ENCODE assay signal across 9 cellular contexts in the genomic region with DNA sequence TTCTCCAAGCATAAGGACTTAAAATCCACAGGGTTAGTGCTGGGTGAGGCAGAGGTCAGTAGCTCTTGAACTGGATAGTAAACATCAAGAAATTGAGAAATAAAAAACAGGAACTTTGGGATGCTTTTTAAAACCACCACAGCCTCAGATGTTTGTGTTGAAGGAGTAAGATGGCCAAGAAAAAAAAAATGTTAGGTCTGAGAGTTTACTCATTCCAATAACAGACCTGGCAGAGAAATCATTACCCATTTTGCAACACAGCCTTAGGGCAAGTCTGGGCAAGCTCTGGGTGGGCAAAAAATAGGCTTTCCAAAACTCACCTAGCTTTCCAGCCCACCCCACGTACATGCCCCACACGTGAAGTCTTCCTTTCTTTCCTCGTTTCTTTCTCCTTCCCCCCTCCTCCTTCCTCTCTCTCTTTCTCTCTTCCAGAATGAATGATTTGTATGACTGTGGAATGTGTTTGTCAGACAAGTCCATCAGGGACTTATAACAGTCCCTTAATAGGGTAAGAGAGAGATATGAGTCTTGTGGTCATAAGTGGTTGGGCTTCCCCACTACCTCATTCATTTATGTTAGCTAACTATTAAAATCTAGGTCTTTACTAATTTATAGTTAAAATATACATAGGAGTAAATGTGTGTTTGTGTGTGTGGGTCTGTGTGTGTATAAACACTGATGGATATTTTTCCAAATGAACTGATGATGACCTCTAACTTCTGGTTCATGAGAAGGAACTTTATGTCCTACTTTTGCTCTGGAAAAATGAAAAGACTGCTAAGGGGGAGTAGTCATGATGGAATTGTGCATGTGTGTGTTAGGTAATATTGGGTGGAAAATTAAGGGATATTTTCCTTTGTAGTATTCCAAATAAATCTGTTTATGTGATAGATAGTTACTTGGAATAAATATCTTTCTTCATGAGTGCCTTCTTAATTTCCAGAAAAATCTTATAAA. TPM values are rescaled to one million over a fixed set of nuclear protein-coding genes. Genes with fewer than 3 reads are reported as not detected.
DNase-seq lines count a peak whose midpoint lies in the region; ATAC-seq, FAIRE-seq and TF ChIP-seq lines count a peak whose summit lies in the region.
"Had no signal": no experiment of that assay in that cellular context is flagged by ENCODE, and none has a peak within 500 bp of the region (broad histone marks: within the 10 kb centered on the region; RNA-seq: fewer than 3 reads in every experiment).

No MANE protein-coding gene starts in this region.

- POLR2A ChIA-PET in H1 (lab: Charles Lee; ENCODE audit: partially characterized antibody) = interaction anchor here (0.6 to 1.2 kb wide), 2 partner anchors 18 kb away, joined by 3 to 4 read pairs; partner anchors contain the start of gene DSE

- H3K23ac ChIP-seq in H1 (ENCODE audit: insufficient read length) = no peak overlapping the region

- no peak overlapping the region for H2BK5ac ChIP-seq in H1 (ENCODE audit: low read depth, low read length)

- no peak overlapping the region for H4K8ac ChIP-seq in H1 (ENCODE audit: extremely low read depth, insufficient read depth, low read length)

- no peaks in the 10 kb centered on the region for H3F3A ChIP-seq in smooth muscle cell (ENCODE audit: low read depth)

- H3K27me3 ChIP-seq in H1 (replicated peaks in 1 of 4; ENCODE audit: control insufficient read depth in 3 of 4, extremely low read depth in 1 of 4, insufficient read depth in 3 of 4, low read length in 3 of 4) (no peaks in the 10 kb centered on the region), smooth muscle cell (ENCODE audit: low read depth) (no peaks in the 10 kb centered on the region), Karpas-422 (ENCODE audit: low read length) (no peaks in the 10 kb centered on the region)

- 86% methylated on average over 3 of the region's 3 CpGs; no CpG with 5 or more reads in 1 of the 2 experiments for WGBS in H1 (ENCODE audit: extremely low coverage in 1 of 2, insufficient coverage in 1 of 2, insufficient read length in 1 of 2, insufficient replicate concordance in 2 of 2, low coverage in 1 of 2, low lambda C conversion rate in 2 of 2, missing lambda C conversion rate in 1 of 2), 2 experiments
- WGBS in smooth muscle cell (ENCODE audit: low lambda C conversion rate) = 62% methylated on average over 3 of the region's 3 CpGs

- no peaks in the 10 kb centered on the region for H4K20me1 ChIP-seq in H1 (replicated peaks in 1 of 2; ENCODE audit: control insufficient read depth in 1 of 2, insufficient read depth in 2 of 2, low read length in 2 of 2)
- H4K20me1 ChIP-seq in smooth muscle cell (ENCODE audit: low read depth) = no peaks in the 10 kb centered on the region
- H4K20me1 ChIP-seq in Karpas-422 (ENCODE audit: insufficient read depth, low read depth, low read length) = no peaks in the 10 kb centered on the region

- no peak overlapping the region for H2BK15ac ChIP-seq in H1 (ENCODE audit: low read length)

- TF ChIP-seq RAD21 in H1 (IDR thresholded peaks at IDR 0.05 in 1 of 2, conservative IDR thresholded peaks at IDR 0.05 in 1 of 2; ENCODE audit: low read depth in 2 of 2, low read length in 2 of 2) = no peak

- no peak overlapping the region for H3K4ac ChIP-seq in H1 (replicated peaks; ENCODE audit: insufficient read length, low read depth, low read length)

- ATAC-seq in GM18907 (IDR thresholded peaks at IDR 0.05; ENCODE audit: unreplicated experiment) (peak; percentile 89), HG03060 (IDR thresholded peaks at IDR 0.05; ENCODE audit: low read depth, unreplicated experiment) (peak; percentile 65)
- ATAC-seq: HCT116 had no signal

- H3K18ac ChIP-seq in H1 (ENCODE audit: extremely low read depth, low read length) = no peak overlapping the region

- H3K36me3 ChIP-seq in H1 (ENCODE audit: control insufficient read depth in 2 of 4, insufficient read depth in 4 of 4, low read length in 3 of 4) (no peaks in the 10 kb centered on the region), smooth muscle cell (ENCODE audit: low read depth) (no peaks in the 10 kb centered on the region), Karpas-422 (ENCODE audit: insufficient read depth, low read length) (no peaks in the 10 kb centered on the region)

- no peak overlapping the region for H2BK20ac ChIP-seq in H1 (ENCODE audit: low read length)

- H3K79me2 ChIP-seq in H1 (ENCODE audit: control insufficient read depth in 1 of 2, insufficient read depth in 2 of 2, low read length in 2 of 2) (no peaks in the 10 kb centered on the region), smooth muscle cell (ENCODE audit: low read depth) (no peaks in the 10 kb centered on the region), Karpas-422 (ENCODE audit: low read length) (no peaks in the 10 kb centered on the region)

- H3K56ac ChIP-seq in H1 (replicated peaks; ENCODE audit: insufficient read length, low read depth, low read length) = no peak overlapping the region

- H4K5ac ChIP-seq in H1 (ENCODE audit: insufficient read length, low read depth, low read length) = no peak overlapping the region

- H3K9me2 ChIP-seq in Karpas-422 (replicated peaks; ENCODE audit: insufficient read depth, low read length) = no peaks in the 10 kb centered on the region

- H3K27ac ChIP-seq in H1 (ENCODE audit: low read depth, low read length) = no peak overlapping the region
- peak overlapping the region; percentile 69 for H3K27ac ChIP-seq in smooth muscle cell (ENCODE audit: low read depth)
- H3K27ac ChIP-seq in Karpas-422 (ENCODE audit: low read length) = no peak overlapping the region

- CTCF ChIA-PET in H1 (lab: Charles Lee; ENCODE audit: partially characterized antibody) = interaction anchor here (0.5 to 4.2 kb wide), 5 partner anchors 64 to 208 kb away, joined by 3 to 17 read pairs (median 4); no protein-coding TSS in a partner anchor

- H3K9me3 ChIP-seq in H1 (ENCODE audit: insufficient read depth in 2 of 2, low read depth in 1 of 2, low read length in 1 of 2) (no peaks in the 10 kb centered on the region), smooth muscle cell (replicated peaks; ENCODE audit: low read depth) (no peaks in the 10 kb centered on the region), Karpas-422 (ENCODE audit: low read length) (no peaks in the 10 kb centered on the region)

- no peak overlapping the region for H4K91ac ChIP-seq in H1 (replicated peaks; ENCODE audit: insufficient read length, low read length)

- TF ChIP-seq CTCF in H1 (IDR thresholded peaks at IDR 0.05; ENCODE audit: control extremely low read depth in 1 of 3, insufficient read depth in 1 of 3, low read depth in 1 of 3, low read length in 3 of 3) = no peak
- TF ChIP-seq CTCF in smooth muscle cell (IDR thresholded peaks at IDR 0.05; ENCODE audit: borderline replicate concordance, insufficient read depth, poor library complexity, severe bottlenecking) = no peak

- TF ChIP-seq EP300 in H1 (IDR thresholded peaks at IDR 0.05; ENCODE audit: borderline replicate concordance in 1 of 2, low read depth in 2 of 2, low read length in 2 of 2) = no peak

- no peak overlapping the region for H2BK120ac ChIP-seq in H1 (replicated peaks; ENCODE audit: low read depth, low read length)

- DNase-seq in H1 (ENCODE audit: low read depth in 1 of 2, low spot score in 2 of 2) = no peak
- DNase-seq in smooth muscle cell (lab: John Stamatoyannopoulos, UW; ENCODE audit: unreplicated experiment) = no peak
- DNase-seq in Karpas-422 = no peak
- DNase-seq in hypothalamus (lab: John Stamatoyannopoulos, UW) = no peak
- no peak for DNase-seq in NK-92 treated with Interleukin-12 subunit alpha and Interleukin-12 subunit beta, amount 100 ng/mL, for 24 hours (lab: John Stamatoyannopoulos, UW)
- DNase-seq in stimulated activated CD4-positive, alpha-beta T cell treated with anti-CD3 and anti-CD28 coated beads, Interleukin-15, amount 100 ng/mL, for 24 hours = no peak

- H2AFZ ChIP-seq in H1 (ENCODE audit: low read length) = 0 out of 2 replicates have a peak overlapping the region, but pooled peaks have one; percentile 3
- H2AFZ ChIP-seq in smooth muscle cell (ENCODE audit: low read depth) = peak overlapping the region; percentile 54
- no peak overlapping the region for H2AFZ ChIP-seq in Karpas-422 (ENCODE audit: low read length)

- TF ChIP-seq POLR2A in H1 (IDR thresholded peaks at IDR 0.05; ENCODE audit: control extremely low read depth in 1 of 2, low read depth in 2 of 2, low read length in 2 of 2) = no peak

- no peak overlapping the region for H2BK12ac ChIP-seq in H1 (ENCODE audit: low read depth, low read length)

- no peak overlapping the region for H2AK5ac ChIP-seq in H1 (ENCODE audit: low read depth, low read length)

- H3K14ac ChIP-seq in H1 (ENCODE audit: insufficient read length) = no peak overlapping the region

- H3K23me2 ChIP-seq in H1 (ENCODE audit: low read depth, low read length) = no peaks in the 10 kb centered on the region

- H3K9ac ChIP-seq in H1 (replicated peaks in 1 of 4; ENCODE audit: extremely low read depth in 1 of 4, low read depth in 3 of 4, low read length in 3 of 4) (no peak overlapping the region), smooth muscle cell (ENCODE audit: low read depth) (no peak overlapping the region), Karpas-422 (ENCODE audit: low read length) (no peak overlapping the region)

- H3K4me3 ChIP-seq in H1 (ENCODE audit: extremely low read depth in 1 of 4, insufficient read depth in 2 of 4, low read depth in 3 of 4, low read length in 4 of 4) (no peak overlapping the region), smooth muscle cell (no peak overlapping the region), Karpas-422 (ENCODE audit: low read length) (no peak overlapping the region)

- no peak for FAIRE-seq in H1 (lab: Jason Lieb, UNC)

- peaks cover 0 to 7% (median 3%) of the 10 kb centered on the region in 4 experiments; a peak in 4 of 7 replicates for H3K4me1 ChIP-seq in H1 (replicated peaks in 1 of 4; ENCODE audit: control insufficient read depth in 3 of 4, insufficient read depth in 4 of 4, low read length in 3 of 4)
- H3K4me1 ChIP-seq in smooth muscle cell (ENCODE audit: low read depth) = peaks cover 2% of the 10 kb centered on the region
- no peaks in the 10 kb centered on the region for H3K4me1 ChIP-seq in Karpas-422 (ENCODE audit: low read length)

- H3K79me1 ChIP-seq in H1 (ENCODE audit: low read depth, low read length) = no peaks in the 10 kb centered on the region

- H3K4me2 ChIP-seq in H1 (ENCODE audit: insufficient read depth in 1 of 2, low read depth in 2 of 2, low read length in 2 of 2) (no peak overlapping the region), smooth muscle cell (peak overlapping the region; percentile 49), Karpas-422 (ENCODE audit: low read depth, low read length, poor library complexity, severe bottlenecking) (no peak overlapping the region)

RNA-seq across cellular contexts. Expression of gene DSE, which starts 18.0 kb away (rescaled TPM):
- total RNA-seq in H1 (2021; fragmentation: NEBNext Ultra II Directional; extraction: Animal tissue kit (Norgen Biotek cat#: 25700)) = 88.0 and 94.4 TPM in 2 replicates
- polyA plus RNA-seq in H1 (2011; rRNA removed) = 32.5 and 41.8 TPM in 2 replicates
- polyA plus RNA-seq in H1 (2011; cell fraction: cytosol; rRNA removed) = 28.3 TPM
- polyA plus RNA-seq in H1 (2011; cell fraction: nucleus; rRNA removed) = 65.3 TPM
- 32.5 to 44.3 TPM (median 39.1 TPM) in 4 replicates for polyA plus RNA-seq in H1 (2012, experiment 1 of 2)
- polyA plus RNA-seq in H1 (2012, experiment 2 of 2) = 3.6 TPM
- 49.6 TPM for polyA plus RNA-seq in H1 (2013, experiment 1 of 2)
- 54.4 TPM for polyA plus RNA-seq in H1 (2013, experiment 2 of 2)
- 92.5 and 116 TPM in 2 replicates for polyA minus RNA-seq in H1 (2011; rRNA and poly(A)+ RNA removed)
- polyA minus RNA-seq in H1 (2011; cell fraction: cytosol; rRNA and poly(A)+ RNA removed) = 29.2 TPM
- polyA minus RNA-seq in H1 (2011; cell fraction: nucleus; rRNA and poly(A)+ RNA removed) = 98.4 TPM
- total RNA-seq in smooth muscle cell = 76.2 and 93.1 TPM in 2 replicates
- 35.0 and 38.6 TPM in 2 replicates for polyA plus RNA-seq in smooth muscle cell
- total RNA-seq in Karpas-422 (2014; rRNA removed; shearing (Covaris generic); ENCODE audit: low replicate concordance) = 5.4 and 7.5 TPM in 2 replicates
